Comparison of ENCODE assay signal across 9 cellular contexts in the genomic region with DNA sequence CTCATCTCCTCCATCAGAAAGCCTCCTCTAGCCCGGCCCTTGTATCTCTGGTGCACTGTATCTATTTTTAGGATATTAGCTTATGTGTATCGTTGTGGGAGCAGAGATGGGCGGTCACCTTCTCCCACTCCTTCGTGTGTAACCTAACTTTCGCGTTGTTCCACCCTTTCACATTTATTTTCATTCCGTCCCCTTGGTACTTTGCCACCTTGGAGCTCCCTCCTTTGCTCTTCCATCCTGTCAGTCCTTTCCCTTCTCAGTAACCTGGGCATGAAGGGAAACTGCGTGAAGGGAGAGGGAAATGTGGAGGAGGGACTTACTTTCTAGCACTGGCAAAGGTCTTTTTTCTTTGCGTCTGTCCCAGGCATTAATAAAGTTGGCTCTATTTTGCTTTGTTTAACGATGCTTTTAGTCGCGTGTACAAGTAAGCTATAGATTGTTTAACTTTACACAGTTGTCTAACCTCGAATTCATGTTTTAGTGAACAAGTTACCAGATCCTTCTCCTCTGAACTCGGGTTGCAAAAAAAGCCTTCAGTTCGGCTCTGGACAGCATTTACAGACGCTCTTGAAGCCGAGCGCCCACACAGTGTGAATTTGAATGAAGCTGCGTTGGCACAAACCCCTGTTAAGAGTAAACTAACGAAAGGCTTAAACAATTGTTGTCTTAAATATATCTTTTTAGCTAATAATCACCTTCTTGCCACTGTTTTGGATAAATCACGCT. TPM values are rescaled to one million over a fixed set of nuclear protein-coding genes. Genes with fewer than 3 reads are reported as not detected.
A peak's percentile ranks its signal among the peaks of the same experiment; 100 is the strongest.
DNase-seq lines count a peak whose midpoint lies in the region; ATAC-seq and TF ChIP-seq lines count a peak whose summit lies in the region.
"Had no signal": no experiment of that assay in that cellular context is flagged by ENCODE, and none has a peak within 500 bp of the region (broad histone marks: within the 10 kb centered on the region; RNA-seq: fewer than 3 reads in every experiment).

No MANE protein-coding gene starts in this region.

- no peak for TF ChIP-seq CTCF in AG04450 (IDR thresholded peaks at IDR 0.05; ENCODE audit: low read depth, low read length)
- no peak for TF ChIP-seq CTCF in GM23338 (conservative IDR thresholded peaks at IDR 0.05; ENCODE audit: low read depth in 2 of 2)
- TF ChIP-seq CTCF in endodermal cell (conservative IDR thresholded peaks at IDR 0.05): no peak
- TF ChIP-seq CTCF in nephron progenitor cell (IDR thresholded peaks at IDR 0.05): no peak

- H3K9ac ChIP-seq in endodermal cell (ENCODE audit: extremely low read depth, low read length, poor library complexity, severe bottlenecking) (peak overlapping the region; percentile 73), Karpas-422 (ENCODE audit: low read length) (no peak overlapping the region)

- no peaks in the 10 kb centered on the region; the same call in 2 of the 3 replicates for H3K36me3 Mint-ChIP-seq in GM23338 (ENCODE audit: low read depth)
- H3K36me3 Mint-ChIP-seq in endodermal cell (ENCODE audit: low read depth): peaks cover 29% of the 10 kb centered on the region
- no peaks in the 10 kb centered on the region for H3K36me3 Mint-ChIP-seq in nephron progenitor cell (ENCODE audit: low read depth)

- H3K9me3 Mint-ChIP-seq in GM23338 (no peaks in the 10 kb centered on the region; the same call in 2 of the 3 replicates), endodermal cell (no peaks in the 10 kb centered on the region), nephron progenitor cell (no peaks in the 10 kb centered on the region)

- peaks cover 48% of the 10 kb centered on the region for H3K27me3 ChIP-seq in AG04450 (ENCODE audit: control insufficient read depth, insufficient read depth, low read length)
- H3K27me3 ChIP-seq in GM23338 (ENCODE audit: insufficient read depth): peaks cover 65% of the 10 kb centered on the region
- H3K27me3 ChIP-seq in endodermal cell (ENCODE audit: control insufficient read depth, insufficient read depth, low read length, poor library complexity, severe bottlenecking): no peaks in the 10 kb centered on the region
- H3K27me3 ChIP-seq in Karpas-422 (ENCODE audit: low read length): no peaks in the 10 kb centered on the region

- H4K20me1 ChIP-seq in GM23338 (replicated peaks; ENCODE audit: insufficient read depth): 0 out of 2 replicates have a peak, but pooled peaks cover 5% of the 10 kb centered on the region
- H4K20me1 ChIP-seq in Karpas-422 (ENCODE audit: insufficient read depth, low read depth, low read length): no peaks in the 10 kb centered on the region

- H3K36me3 ChIP-seq in GM23338 (ENCODE audit: insufficient read depth): no peaks in the 10 kb centered on the region
- peaks cover 19% of the 10 kb centered on the region for H3K36me3 ChIP-seq in endodermal cell (ENCODE audit: control insufficient read depth, insufficient read depth, low read length)
- no peaks in the 10 kb centered on the region for H3K36me3 ChIP-seq in Karpas-422 (ENCODE audit: insufficient read depth, low read length)

- H3K4me1 ChIP-seq in GM23338 (ENCODE audit: insufficient read depth) (peaks cover 36% of the 10 kb centered on the region), endodermal cell (ENCODE audit: control insufficient read depth, insufficient read depth, low read length) (no peaks in the 10 kb centered on the region), Karpas-422 (ENCODE audit: low read length) (0 out of 2 replicates have a peak, but pooled peaks cover 3% of the 10 kb centered on the region)

- peaks cover 3% of the 10 kb centered on the region; the same call in 1 of the 2 replicates for H3K9me3 ChIP-seq in AG04450 (ENCODE audit: control insufficient read depth, insufficient read depth, low read length)
- H3K9me3 ChIP-seq in endodermal cell (ENCODE audit: control insufficient read depth, low read length): no peaks in the 10 kb centered on the region
- H3K9me3 ChIP-seq in Karpas-422 (ENCODE audit: low read length): no peaks in the 10 kb centered on the region; the same call in 1 of the 2 replicates

- peak overlapping the region; percentile 68 for H3K4me3 Mint-ChIP-seq in GM23338
- H3K4me3 Mint-ChIP-seq in endodermal cell: peak overlapping the region; percentile 97
- peak overlapping the region; percentile 82 for H3K4me3 Mint-ChIP-seq in nephron progenitor cell

- H3F3A ChIP-seq in GM23338 (replicated peaks; ENCODE audit: low read depth): no peaks in the 10 kb centered on the region

- no peaks in the 10 kb centered on the region for H3K9me2 ChIP-seq in GM23338 (ENCODE audit: insufficient read depth)
- H3K9me2 ChIP-seq in Karpas-422 (replicated peaks; ENCODE audit: insufficient read depth, low read length): no peaks in the 10 kb centered on the region

- DNase-seq in AG04450 (ENCODE audit: low read depth, low spot score): no peak
- peak; percentile 8 for DNase-seq in GM23338 (ENCODE audit: low spot score)
- peak; percentile 46 for DNase-seq in endodermal cell
- DNase-seq in nephron progenitor cell: no peak
- DNase-seq in Karpas-422: no peak

- H3K79me2 ChIP-seq in GM23338 (replicated peaks; ENCODE audit: insufficient read depth): no peaks in the 10 kb centered on the region
- H3K79me2 ChIP-seq in Karpas-422 (ENCODE audit: low read length): no peaks in the 10 kb centered on the region

- H3K4me1 Mint-ChIP-seq in GM23338: peaks cover 37% of the 10 kb centered on the region
- peaks cover 32% of the 10 kb centered on the region for H3K4me1 Mint-ChIP-seq in endodermal cell
- peaks cover 68% of the 10 kb centered on the region for H3K4me1 Mint-ChIP-seq in nephron progenitor cell

- H3K27me3 Mint-ChIP-seq in GM23338 (ENCODE audit: insufficient read depth, low read depth, poor library complexity): peaks cover 59% of the 10 kb centered on the region
- H3K27me3 Mint-ChIP-seq in endodermal cell (ENCODE audit: insufficient read depth): peaks cover 9% of the 10 kb centered on the region
- peaks cover 67% of the 10 kb centered on the region for H3K27me3 Mint-ChIP-seq in nephron progenitor cell (ENCODE audit: low read depth, poor library complexity)

- CTCF ChIA-PET in AG04450 (lab: Charles Lee): interaction anchor here (0.6 to 3.9 kb wide), 10 partner anchors 10 to 686 kb away, joined by 3 to 31 read pairs (median 8); no protein-coding TSS in a partner anchor

- no peak overlapping the region for H3K27ac ChIP-seq in AG04450 (ENCODE audit: low read depth, low read length)
- no peak overlapping the region for H3K27ac ChIP-seq in GM23338 (ENCODE audit: low read depth)
- H3K27ac ChIP-seq in endodermal cell (ENCODE audit: low read depth, low read length): no peak overlapping the region
- no peak overlapping the region for H3K27ac ChIP-seq in Karpas-422 (ENCODE audit: low read length)

- H3K4me2 ChIP-seq in GM23338 (peak overlapping the region; percentile 93), Karpas-422 (ENCODE audit: low read depth, low read length, poor library complexity, severe bottlenecking) (no peak overlapping the region)

- POLR2A ChIA-PET in AG04450 (lab: Yijun Ruan, JAX): no interaction called here

- H2AFZ ChIP-seq in GM23338 (peak overlapping the region; percentile 95), Karpas-422 (ENCODE audit: low read length) (no peak overlapping the region)

- ATAC-seq in GM23338 (no peak), GM18870 (IDR thresholded peaks at IDR 0.05; ENCODE audit: unreplicated experiment) (no peak), HG03439 (IDR thresholded peaks at IDR 0.05; ENCODE audit: unreplicated experiment) (no peak), HG03045 (IDR thresholded peaks at IDR 0.05; ENCODE audit: unreplicated experiment) (no peak)
- ATAC-seq: HCT116 had no signal

- H3K4me3 ChIP-seq in AG04450 (ENCODE audit: low read depth, low read length): peak overlapping the region; percentile 69
- H3K4me3 ChIP-seq in GM23338: peak overlapping the region; percentile 69
- H3K4me3 ChIP-seq in endodermal cell (ENCODE audit: low read length): peak overlapping the region; percentile 98
- no peak overlapping the region for H3K4me3 ChIP-seq in Karpas-422 (ENCODE audit: low read length)

- no peak overlapping the region for H3K27ac Mint-ChIP-seq in GM23338
- peak overlapping the region; percentile 7 for H3K27ac Mint-ChIP-seq in endodermal cell
- no peak overlapping the region for H3K27ac Mint-ChIP-seq in nephron progenitor cell

- 0 to 2% methylated on average over 1 to 21 of the region's 21 CpGs for WGBS in endodermal cell (ENCODE audit: insufficient coverage in 1 of 2, insufficient read length in 1 of 2), 2 experiments

TF ChIP-seq in GM23338, 12 proteins besides CTCF, POLR2A, EP300 and RAD21:
- TF ChIP-seq EZH2 (IDR thresholded peaks at IDR 0.05; ENCODE audit: low read depth, unreplicated experiment) (peak; percentile 12), CREB1 (CRISPR knock-in tag; IDR thresholded peaks at IDR 0.05; ENCODE audit: low read depth) (no peak)
TF ChIP-seq in GM23338: peak in this region for 1.

RNA-seq across cellular contexts. Expression of a gene that starts 3.9 kb away (rescaled TPM):
- 0.36 and 0.37 TPM in 2 replicates for polyA plus RNA-seq in AG04450 (2011; rRNA removed)
- 0.60 and 0.65 TPM in 2 replicates for polyA minus RNA-seq in AG04450 (2011; rRNA and poly(A)+ RNA removed)
- 4.0 and 5.6 TPM in 2 replicates for total RNA-seq in GM23338 (2014; rRNA removed; shearing (Covaris generic))
- 0.75 and 1.2 TPM in 2 replicates for polyA plus RNA-seq in GM23338 (2016; fragmentation: Nextera tagmentation; extraction: Ambion mirVana)
- total RNA-seq in endodermal cell: 100 to 1,000 TPM; 111 to 139 TPM
- polyA plus RNA-seq in endodermal cell (2013, experiment 1 of 2): 23.0 TPM
- polyA plus RNA-seq in endodermal cell (2013, experiment 2 of 2): 23.3 TPM
- not detected in 2 replicates for total RNA-seq in Karpas-422 (2014; rRNA removed; shearing (Covaris generic); ENCODE audit: low replicate concordance)

Comparison
In these comparisons a context has a peak if more than half of its experiments do, and no peak if none do; other contexts are left out.
1. DNase-seq: peak in GM23338 (single experiment) and endodermal cell (single experiment); none in AG04450 (single experiment), nephron progenitor cell (single experiment) and Karpas-422 (single experiment).
2. RNA of a gene that starts 3.9 kb away (total RNA-seq): 111 to 139 TPM in endodermal cell; 4.0 to 5.6 TPM in GM23338 and not detected in Karpas-422; every median in the first group is over 10 times any median in the second.
3. Peak in every context shown above with its lines, with median percentiles within 50 percentile points of each other: H3K4me3 Mint-ChIP-seq.